Comparison of ENCODE assay signal across 8 cellular contexts in genomic region chr19:35114656-35115537, GRCh38. TPM values are rescaled to one million over a fixed set of nuclear protein-coding genes. Genes with fewer than 3 reads are reported as not detected.
DNase-seq lines count a peak whose midpoint lies in the region; ATAC-seq and TF ChIP-seq lines count a peak whose summit lies in the region.

No MANE protein-coding gene starts in this region.

- H3K4me3 Mint-ChIP-seq in HFFc6, result no peak overlapping the region

- no peaks in the 10 kb centered on the region for H4K20me1 ChIP-seq in BLaER1

- 7 to 10% methylated on average over 27 of the region's 27 CpGs for WGBS in tibial nerve, 2 donors

- H3K27ac Mint-ChIP-seq in HFFc6, result no peak overlapping the region

- H3K36me3 ChIP-seq in BLaER1, result no peaks in the 10 kb centered on the region
- H3K36me3 ChIP-seq in tibial nerve, result no peaks in the 10 kb centered on the region

- peak in 1 of 2 donors; percentile 19 for TF ChIP-seq POLR2A in tibial nerve (IDR thresholded peaks at IDR 0.05)

- H3K4me1 Mint-ChIP-seq in HFFc6 (ENCODE audit: low read depth), result peaks cover 6% of the 10 kb centered on the region; the same call in 1 of the 2 replicates

- ATAC-seq in left cardiac atrium, result peak; percentile 84 to 90
- no peak for ATAC-seq in GM21360 (IDR thresholded peaks at IDR 0.05; ENCODE audit: unreplicated experiment)

- no peak overlapping the region for H3K9ac ChIP-seq in BLaER1

- H3K9me3 Mint-ChIP-seq in HFFc6, result no peaks in the 10 kb centered on the region

- peaks cover 31% of the 10 kb centered on the region for H3K4me1 ChIP-seq in BLaER1
- peaks cover 0 to 93% (median 19%) of the 10 kb centered on the region in 4 donors for H3K4me1 ChIP-seq in tibial nerve

- intact Hi-C loops in left cardiac atrium (cut with DNase I), result loop anchor here in 1 of 2 donors (2.0 kb wide), 1 partner anchor 20 kb away; the partner anchor contains the start of gene LGI4

- TF ChIP-seq CTCF in HFFc6 (IDR thresholded peaks at IDR 0.05) (peak; percentile 96), tibial nerve (IDR thresholded peaks at IDR 0.05) (peak; percentile 97 to 100 (median 99))

- peak overlapping the region; percentile 65 for H3K4me2 ChIP-seq in BLaER1

- H3K36me3 Mint-ChIP-seq in HFFc6 (ENCODE audit: low read depth), result no peaks in the 10 kb centered on the region

- DNase-seq in HFFc6, result no peak
- DNase-seq in SW480 (ENCODE audit: low spot score), result peak; percentile 51
- DNase-seq in amygdala (lab: John Stamatoyannopoulos, UW), result peak in 55 of 56 donors; percentile 56 to 91 (median 84)
- peak; percentile 70 for DNase-seq in left cardiac atrium
- peak; percentile 95 for DNase-seq in pons (ENCODE audit: low spot score)
- peak; percentile 75 to 93 for DNase-seq in tibial nerve (ENCODE audit: low spot score in 2 of 2)

- H3K4me3 ChIP-seq in BLaER1 (peak overlapping the region; percentile 35; the same call in 1 of the 2 replicates), tibial nerve (peak overlapping the region; percentile 5 to 46 (median 29))

- TF ChIP-seq EP300 in tibial nerve (IDR thresholded peaks at IDR 0.05), result peak in 1 of 2 donors; percentile 88

- H3K27me3 Mint-ChIP-seq in HFFc6 (ENCODE audit: insufficient read depth), result peaks cover 18% of the 10 kb centered on the region

- no peak overlapping the region for H3K27ac ChIP-seq in BLaER1
- peak overlapping the region; percentile 82 to 99 (median 90) for H3K27ac ChIP-seq in tibial nerve

- H3K27me3 ChIP-seq in BLaER1, result no peaks in the 10 kb centered on the region
- no peaks in the 10 kb centered on the region for H3K27me3 ChIP-seq in tibial nerve

- H3K9me3 ChIP-seq in BLaER1 (no peaks in the 10 kb centered on the region), tibial nerve (no peaks in the 10 kb centered on the region)

RNA-seq across cellular contexts. Expression of gene FXYD3, which starts 0.7 kb away (rescaled TPM):
- total RNA-seq in HFFc6 (2021; fragmentation: NEBNext Ultra II Directional; extraction: Animal tissue kit (Norgen Biotek cat#: 25700)), result not detected
- total RNA-seq in left cardiac atrium, result 1 to 10 TPM; 1.5 to 3.6 TPM
- total RNA-seq in tibial nerve, result 10 to 100 TPM; 10.8 to 33.9 (median 16.6) TPM

RNA-seq across cellular contexts. Expression of gene LGI4, which starts 20.0 kb away (rescaled TPM):
- total RNA-seq in HFFc6 (2021; fragmentation: NEBNext Ultra II Directional; extraction: Animal tissue kit (Norgen Biotek cat#: 25700)), result under 1 TPM in 5 of 6 experiments, not detected in 1; 0.08 to 0.17 (median 0.10) TPM
- total RNA-seq in left cardiac atrium (10 to 100 TPM; 11.6 to 17.9 TPM), tibial nerve (100 to 1,000 TPM; 207 to 323 (median 302) TPM)

RNA-seq across cellular contexts. Expression of gene FXYD1, which starts 23.7 kb away (rescaled TPM):
- 1 to 10 TPM in 4 of 6 experiments, under 1 TPM in 1, not detected in 1; 0.92 to 2.7 (median 2.1) TPM for total RNA-seq in HFFc6 (2021; fragmentation: NEBNext Ultra II Directional; extraction: Animal tissue kit (Norgen Biotek cat#: 25700))
- total RNA-seq in left cardiac atrium (100 to 1,000 TPM; 297 to 393 TPM), tibial nerve (100 to 1,000 TPM in 1 of 4 donors, 10 to 100 TPM in 3; 72.9 to 193 (median 84.9) TPM)

RNA-seq across cellular contexts. Expression of gene FXYD7, which starts 28.2 kb away (rescaled TPM):
- total RNA-seq in HFFc6 (2021; fragmentation: NEBNext Ultra II Directional; extraction: Animal tissue kit (Norgen Biotek cat#: 25700)), result under 1 TPM in 3 of 6 experiments, not detected in 3; 0.32 to 0.87 (median 0.68) TPM
- total RNA-seq in left cardiac atrium (not detected), tibial nerve (1 to 10 TPM in 3 of 4 donors, not detected in 1; 2.5 to 5.9 (median 5.7) TPM)

RNA-seq across cellular contexts. Expression of gene FXYD5, which starts 39.6 kb away (rescaled TPM):
- 100 to 1,000 TPM; 317 to 417 (median 353) TPM for total RNA-seq in HFFc6 (2021; fragmentation: NEBNext Ultra II Directional; extraction: Animal tissue kit (Norgen Biotek cat#: 25700))
- 10 to 100 TPM; 35.5 to 46.7 TPM for total RNA-seq in left cardiac atrium
- total RNA-seq in tibial nerve, result 10 to 100 TPM; 19.9 to 53.4 (median 37.5) TPM

Comparison
In these comparisons a context has a peak if more than half of its experiments do, and no peak if none do; other contexts are left out.
1. RNA of gene LGI4, which starts 20.0 kb away (total RNA-seq): 207 to 323 TPM in tibial nerve; 11.6 to 17.9 TPM in left cardiac atrium and 0.08 to 0.17 TPM in HFFc6; every median in the first group is over 10 times any median in the second.
2. RNA of gene FXYD1, which starts 23.7 kb away (total RNA-seq): 297 to 393 TPM in left cardiac atrium and 72.9 to 193 TPM in tibial nerve; 0.92 to 2.7 TPM in HFFc6; every median in the first group is over 10 times any median in the second.